Comparison of ENCODE assay signal across 13 cellular contexts in the genomic region with DNA sequence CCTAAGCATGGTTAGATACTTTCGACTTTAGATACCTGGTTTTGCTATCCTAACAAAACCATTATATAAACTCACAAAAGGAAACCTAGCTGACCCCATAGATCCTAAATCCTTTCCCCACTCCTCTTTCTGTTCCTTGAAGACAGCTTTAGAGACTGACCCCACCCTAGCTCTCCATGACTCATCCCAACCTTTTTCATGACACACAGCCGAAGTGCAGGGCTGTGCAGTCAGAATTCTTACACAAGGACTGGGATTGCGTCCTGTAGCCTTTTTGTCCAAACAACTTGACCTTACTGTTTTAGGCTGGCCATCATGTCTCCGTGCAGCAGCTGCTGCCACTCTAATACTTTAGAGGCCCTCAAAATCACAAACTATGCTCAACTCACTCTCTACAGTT. TPM values are rescaled to one million over a fixed set of nuclear protein-coding genes. Genes with fewer than 3 reads are reported as not detected.
"Had no signal": no experiment of that assay in that cellular context is flagged by ENCODE, and none has a peak within 500 bp of the region (broad histone marks: within the 10 kb centered on the region; RNA-seq: fewer than 3 reads in every experiment).

No MANE protein-coding gene starts in this region.

RNA-seq across cellular contexts. Expression of a gene that starts 24.7 kb away (rescaled TPM):
- total RNA-seq: activated naive CD8-positive, alpha-beta T cell treated with anti-CD3 and anti-CD28 coated beads, Interleukin-2, amount 10 ng/mL, durations not matched to agents 7 days and 5 days; dermis microvascular lymphatic vessel endothelial cell; kidney epithelial cell; naive thymus-derived CD4-positive, alpha-beta T cell; progenitor cell of endocrine pancreas; renal cortical epithelial cell; right lobe of liver; subcutaneous adipose tissue; T-helper 1 cell treated with Interleukin-12 subunit alpha and Interleukin-12 subunit beta and Interleukin-4 antibody, amounts not matched to agents 30 ng/mL and 1 ng/mL, for 36 hours had no signal
- polyA plus RNA-seq: naive thymus-derived CD4-positive, alpha-beta T cell; neural cell; ovary; small intestine had no signal

RNA-seq across cellular contexts. Expression of a gene that starts 50.1 kb away (rescaled TPM):
- total RNA-seq: activated naive CD8-positive, alpha-beta T cell treated with anti-CD3 and anti-CD28 coated beads, Interleukin-2, amount 10 ng/mL, durations not matched to agents 7 days and 5 days; dermis microvascular lymphatic vessel endothelial cell; kidney epithelial cell; naive thymus-derived CD4-positive, alpha-beta T cell; progenitor cell of endocrine pancreas; renal cortical epithelial cell; subcutaneous adipose tissue; T-helper 1 cell treated with Interleukin-12 subunit alpha and Interleukin-12 subunit beta and Interleukin-4 antibody, amounts not matched to agents 30 ng/mL and 1 ng/mL, for 36 hours; thoracic aorta had no signal
- polyA plus RNA-seq: naive thymus-derived CD4-positive, alpha-beta T cell; neural cell had no signal
